15 cellular contexts compared by ENCODE assay signal in the genomic region with DNA sequence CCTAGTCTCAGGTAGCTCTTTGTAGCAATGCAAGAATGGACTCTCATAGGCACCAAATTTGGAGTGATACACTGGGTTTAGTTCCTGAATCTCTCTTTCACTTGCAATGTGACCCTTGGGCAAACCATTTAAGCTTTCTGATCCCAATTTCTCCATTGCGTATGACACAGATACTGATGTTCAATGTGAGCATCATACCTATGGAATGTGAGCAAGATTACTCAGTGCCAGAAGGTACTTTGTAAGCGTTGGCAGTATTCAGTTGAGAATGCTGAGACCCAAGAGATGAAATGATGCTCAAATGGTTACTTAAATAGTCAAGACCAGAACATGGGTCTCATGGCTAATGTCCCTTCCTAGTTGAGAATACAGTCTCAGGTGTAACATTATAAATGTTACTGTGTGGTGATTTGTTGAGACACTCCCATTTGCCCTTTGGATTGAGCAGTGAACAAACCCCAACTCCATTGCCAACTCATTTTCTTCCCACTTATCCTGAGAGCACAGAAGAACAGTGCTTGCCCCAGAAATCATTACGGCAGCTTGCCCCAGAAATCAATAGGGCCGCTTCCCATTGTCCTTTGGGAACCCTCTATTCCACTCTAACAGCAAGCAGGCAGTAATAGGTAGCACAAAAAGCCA.
DNase-seq lines count a peak whose midpoint lies in the region; ATAC-seq, FAIRE-seq and TF ChIP-seq lines count a peak whose summit lies in the region.
"Had no signal": no experiment of that assay in that cellular context is flagged by ENCODE, and none has a peak within 500 bp of the region (broad histone marks: within the 10 kb centered on the region; RNA-seq: fewer than 3 reads in every experiment).

No MANE protein-coding gene starts in this region.

- no peaks in the 10 kb centered on the region for H3K9me1 ChIP-seq in keratinocyte (ENCODE audit: control insufficient read depth, extremely low read depth, insufficient read depth, low read length)

- no peaks in the 10 kb centered on the region for H3K79me2 ChIP-seq in keratinocyte (ENCODE audit: control insufficient read depth, insufficient read depth, low read length)

- H3K36me3 ChIP-seq in keratinocyte (ENCODE audit: control insufficient read depth in 2 of 2, extremely low read depth in 1 of 2, insufficient read depth in 2 of 2, low read length in 2 of 2): no peaks in the 10 kb centered on the region
- H3K36me3 ChIP-seq: SJCRH30 had no signal

- H3K36me3 Mint-ChIP-seq in activated naive CD8-positive, alpha-beta T cell treated with anti-CD3 and anti-CD28 coated beads for 36 hours: no peaks in the 10 kb centered on the region

- no peaks in the 10 kb centered on the region for H4K20me1 ChIP-seq in keratinocyte (ENCODE audit: control insufficient read depth, extremely low read depth, insufficient read depth, low read length)

- TF ChIP-seq CTCF in keratinocyte (optimal IDR thresholded peaks at IDR 0.05 in 1 of 3, IDR thresholded peaks at IDR 0.05 in 1 of 3, conservative IDR thresholded peaks at IDR 0.05 in 1 of 3; ENCODE audit: extremely low read depth in 1 of 3, insufficient read depth in 2 of 3, low read length in 3 of 3): no peak

- ATAC-seq in SK-N-SH treated with all-trans-retinoic acid at 6 μM for 48 hours (peak; percentile 49; the same call in 2 of the 3 replicates), GM21529 (IDR thresholded peaks at IDR 0.05; ENCODE audit: unreplicated experiment) (no peak)
- ATAC-seq: A549 had no signal

- H3K4me3 ChIP-seq in keratinocyte (ENCODE audit: control insufficient read depth in 2 of 3, extremely low read depth in 1 of 3, insufficient read depth in 2 of 3, low read depth in 1 of 3, low read length in 3 of 3): no peak overlapping the region
- H3K4me3 ChIP-seq: A549, SJCRH30 had no signal

- H3K27me3 ChIP-seq in keratinocyte (ENCODE audit: control insufficient read depth, extremely low read depth, insufficient read depth, low read length): peaks cover 3% of the 10 kb centered on the region
- H3K27me3 ChIP-seq: SJCRH30 had no signal

- H3K27ac ChIP-seq in keratinocyte (ENCODE audit: control insufficient read depth, insufficient read depth, low read length): no peak overlapping the region
- H3K27ac ChIP-seq: A549, C4-2B, SJCRH30 had no signal

- H3K4me1 ChIP-seq in keratinocyte (ENCODE audit: control insufficient read depth, extremely low read depth, insufficient read depth, low read length): no peaks in the 10 kb centered on the region
- H3K4me1 ChIP-seq: A549, SJCRH30 had no signal

- H3K4me1 Mint-ChIP-seq in activated naive CD8-positive, alpha-beta T cell treated with anti-CD3 and anti-CD28 coated beads for 36 hours: no peaks in the 10 kb centered on the region

- peaks cover 8% of the 10 kb centered on the region for H3K9me3 Mint-ChIP-seq in activated naive CD8-positive, alpha-beta T cell treated with anti-CD3 and anti-CD28 coated beads for 36 hours
- H3K9me3 Mint-ChIP-seq: H9 had no signal

- no peaks in the 10 kb centered on the region for H3K27me3 Mint-ChIP-seq in activated naive CD8-positive, alpha-beta T cell treated with anti-CD3 and anti-CD28 coated beads for 36 hours

- no peak overlapping the region for H3K4me3 Mint-ChIP-seq in activated naive CD8-positive, alpha-beta T cell treated with anti-CD3 and anti-CD28 coated beads for 36 hours
- H3K4me3 Mint-ChIP-seq: H9 had no signal

- no peak overlapping the region for H3K4me2 ChIP-seq in keratinocyte (ENCODE audit: control insufficient read depth, extremely low read depth, insufficient read depth, low read depth, low read length)
- H3K4me2 ChIP-seq: A549 had no signal

- no peak overlapping the region for H2AFZ ChIP-seq in keratinocyte (ENCODE audit: control insufficient read depth, low read length)

- peak; percentile 37 for DNase-seq in NCI-H748 (lab: John Stamatoyannopoulos, UW; ENCODE audit: unreplicated experiment)
- no peak for DNase-seq in NCI-H748 treated with DMSO at 0.1 percent for 48 hours (lab: John Stamatoyannopoulos, UW)
- DNase-seq in keratinocyte (ENCODE audit: low read depth, low spot score): peak; percentile 5
- no peak for DNase-seq in activated naive CD8-positive, alpha-beta T cell treated with anti-CD3 and anti-CD28 coated beads for 36 hours
- no peak for DNase-seq in mesenteric fat pad (ENCODE audit: low spot score)
- DNase-seq in A172 (ENCODE audit: low spot score): no peak
- DNase-seq: H9, MV-4-11, NCI-H2081 treated with DMSO at 0.1 percent for 48 hours, NCI-H446, SJCRH30 had no signal

- no peak overlapping the region for H3K9ac ChIP-seq in keratinocyte (ENCODE audit: control insufficient read depth, extremely low read depth, insufficient read depth, low read length)

- H3K9me3 ChIP-seq in keratinocyte (ENCODE audit: control insufficient read depth, low read depth, low read length): no peaks in the 10 kb centered on the region
- H3K9me3 ChIP-seq: A549 had no signal

- dilution Hi-C loops in keratinocyte (cut with MboI; ENCODE audit: extremely low pct_ligation_motif_present, low sequenced_read_pairs): no loop called here

- no peak overlapping the region for H3K27ac Mint-ChIP-seq in activated naive CD8-positive, alpha-beta T cell treated with anti-CD3 and anti-CD28 coated beads for 36 hours
- H3K27ac Mint-ChIP-seq: H9 had no signal

- FAIRE-seq in keratinocyte (lab: Jason Lieb, UNC): peak; percentile 79
- FAIRE-seq: A549 had no signal

TF ChIP-seq in SK-N-SH treated with all-trans-retinoic acid at 6 μM for 48 hours, 23 proteins besides CTCF, POLR2A, EP300 and RAD21 (continues in another document):
- TF ChIP-seq ZNF8 (CRISPR knock-in tag; IDR thresholded peaks at IDR 0.05) (no peak), ZFP3 (CRISPR knock-in tag; IDR thresholded peaks at IDR 0.05) (no peak), PPARA (CRISPR knock-in tag; IDR thresholded peaks at IDR 0.05; ENCODE audit: borderline replicate concordance) (no peak), POU6F1 (CRISPR knock-in tag; IDR thresholded peaks at IDR 0.05; ENCODE audit: borderline replicate concordance, low read depth) (no peak), SNAI2 (CRISPR knock-in tag; IDR thresholded peaks at IDR 0.05) (no peak), CSRNP3 (CRISPR knock-in tag; IDR thresholded peaks at IDR 0.05) (no peak), ISL1 (CRISPR knock-in tag; IDR thresholded peaks at IDR 0.05) (no peak), GLIS3 (CRISPR knock-in tag; IDR thresholded peaks at IDR 0.05) (no peak), PATZ1 (CRISPR knock-in tag; IDR thresholded peaks at IDR 0.05; ENCODE audit: borderline replicate concordance) (no peak), ZC3H10 (CRISPR knock-in tag; IDR thresholded peaks at IDR 0.05) (no peak), OSR1 (CRISPR knock-in tag; IDR thresholded peaks at IDR 0.05) (no peak), RARB (CRISPR knock-in tag; IDR thresholded peaks at IDR 0.05) (no peak), ZFP30 (CRISPR knock-in tag; IDR thresholded peaks at IDR 0.05) (no peak)
- TF ChIP-seq, protein P1, sequence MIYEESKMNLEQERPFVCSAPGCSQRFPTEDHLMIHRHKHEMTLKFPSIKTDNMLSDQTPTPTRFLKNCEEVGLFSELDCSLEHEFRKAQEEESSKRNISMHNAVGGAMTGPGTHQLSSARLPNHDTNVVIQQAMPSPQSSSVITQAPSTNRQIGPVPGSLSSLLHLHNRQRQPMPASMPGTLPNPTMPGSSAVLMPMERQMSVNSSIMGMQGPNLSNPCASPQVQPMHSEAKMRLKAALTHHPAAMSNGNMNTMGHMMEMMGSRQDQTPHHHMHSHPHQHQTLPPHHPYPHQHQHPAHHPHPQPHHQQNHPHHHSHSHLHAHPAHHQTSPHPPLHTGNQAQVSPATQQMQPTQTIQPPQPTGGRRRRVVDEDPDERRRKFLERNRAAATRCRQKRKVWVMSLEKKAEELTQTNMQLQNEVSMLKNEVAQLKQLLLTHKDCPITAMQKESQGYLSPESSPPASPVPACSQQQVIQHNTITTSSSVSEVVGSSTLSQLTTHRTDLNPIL (CRISPR knock-in tag; IDR thresholded peaks at IDR 0.05; ENCODE audit: low read depth): no peak

Comparison
In these comparisons a context has a peak if more than half of its experiments do, and no peak if none do; other contexts are left out.
1. DNase-seq: peak in NCI-H748 (single experiment) and keratinocyte (single experiment); none in NCI-H748 treated with DMSO at 0.1 percent for 48 hours (single experiment), activated naive CD8-positive, alpha-beta T cell treated with anti-CD3 and anti-CD28 coated beads for 36 hours (single experiment), mesenteric fat pad (single experiment) and A172 (single experiment).